8 cellular contexts compared by ENCODE assay signal in the genomic region with DNA sequence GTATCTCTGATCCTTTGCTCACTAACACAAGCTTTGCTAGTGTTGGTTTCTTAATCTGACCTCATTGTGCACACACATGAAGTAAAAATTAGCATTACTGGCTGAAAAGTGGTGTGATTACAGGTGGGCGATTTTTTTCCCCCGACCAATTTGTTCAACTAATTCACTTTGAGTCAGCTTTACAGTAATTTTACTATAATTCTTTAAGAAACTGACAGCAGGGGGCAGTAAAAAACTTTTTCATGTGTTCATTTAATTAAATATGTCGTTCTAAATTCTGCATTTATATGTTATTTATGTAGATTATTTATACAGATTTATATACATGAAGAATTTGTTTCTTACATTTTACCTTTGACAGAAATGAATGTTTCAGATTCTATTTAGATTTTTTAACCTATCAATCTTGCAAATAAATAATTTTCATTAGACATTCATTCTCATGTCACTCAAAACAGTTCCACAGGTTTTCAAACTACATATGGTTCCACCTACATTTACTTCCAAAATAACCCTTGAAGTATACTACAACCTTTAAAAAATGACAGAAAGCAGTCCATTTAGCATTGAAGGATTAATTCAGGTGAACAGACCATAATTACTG. TPM values are rescaled to one million over a fixed set of nuclear protein-coding genes. Genes with fewer than 3 reads are reported as not detected.
DNase-seq lines count a peak whose midpoint lies in the region; ATAC-seq, FAIRE-seq and TF ChIP-seq lines count a peak whose summit lies in the region.

No MANE protein-coding gene starts in this region.

- ATAC-seq in heart right ventricle, result no peak
- no peak for ATAC-seq in Right ventricle myocardium superior (ENCODE audit: poor library complexity)
- ATAC-seq in foreskin keratinocyte, result no peak

- H3K4me1 ChIP-seq in heart right ventricle (peaks cover 0 to 67% (median 16%) of the 10 kb centered on the region in 9 donors), foreskin keratinocyte (peaks cover 6% of the 10 kb centered on the region), uterus (no peaks in the 10 kb centered on the region), sigmoid colon (no peaks in the 10 kb centered on the region)

- DNase-seq in heart right ventricle (no peak), Right ventricle myocardium superior (no peak), RCC 7860 (ENCODE audit: low spot score) (peak; percentile 34), foreskin keratinocyte (no peak), uterus (no peak), UCSD-AML1 (lab: John Stamatoyannopoulos, UW; ENCODE audit: unreplicated experiment) (no peak), sigmoid colon (no peak)
- DNase-seq in activated T-cell treated with anti-CD3 and anti-CD28 coated beads, Interleukin-2, amount 50 U/mL, for 48 hours, result no peak

- TF ChIP-seq POLR2A in uterus (IDR thresholded peaks at IDR 0.05) (no peak), sigmoid colon (IDR thresholded peaks at IDR 0.05) (no peak)

- H3K4me3 ChIP-seq in heart right ventricle (peak overlapping the region in 1 of 10 donors; percentile 3), uterus (no peak overlapping the region), sigmoid colon (no peak overlapping the region)

- no peak for TF ChIP-seq EP300 in sigmoid colon (IDR thresholded peaks at IDR 0.05)

- FAIRE-seq in RCC 7860 (lab: Jason Lieb, UNC), result peak; percentile 81

- H3K36me3 ChIP-seq in heart right ventricle, result no peaks in the 10 kb centered on the region
- no peaks in the 10 kb centered on the region for H3K36me3 ChIP-seq in uterus
- H3K36me3 ChIP-seq in sigmoid colon, result no peaks in the 10 kb centered on the region

- H3K27me3 ChIP-seq in heart right ventricle (no peaks in the 10 kb centered on the region), foreskin keratinocyte (no peaks in the 10 kb centered on the region), uterus (no peaks in the 10 kb centered on the region), sigmoid colon (no peaks in the 10 kb centered on the region)

- 21 to 28% methylated on average over 3 of the region's 3 CpGs for WGBS in heart right ventricle, 2 donors
- 6 to 24% methylated on average over 3 of the region's 3 CpGs for WGBS in sigmoid colon, 2 donors

- peak overlapping the region in 3 of 10 donors; percentile 13 to 75 (median 67) for H3K27ac ChIP-seq in heart right ventricle
- no peak overlapping the region for H3K27ac ChIP-seq in foreskin keratinocyte
- H3K27ac ChIP-seq in uterus, result no peak overlapping the region
- no peak overlapping the region for H3K27ac ChIP-seq in sigmoid colon

- intact Hi-C loops in heart right ventricle (cut with DNase I) (loop anchor here in 7 of 10 donors (10.0 kb wide), 4 partner anchors 180 to 410 kb away; no protein-coding TSS in a partner anchor), Right ventricle myocardium superior (cut with DNase I) (loop anchor here (10.0 kb wide), 2 partner anchors 170 to 410 kb away; no protein-coding TSS in a partner anchor), uterus (cut with DNase I; ENCODE audit: low total_unique reads) (no loop called here), sigmoid colon (cut with DNase I) (loop anchor here (10.0 kb wide), 1 partner anchor 410 kb away; no protein-coding TSS in a partner anchor)

- peak; percentile 8 to 66 (median 52) for TF ChIP-seq CTCF in heart right ventricle (IDR thresholded peaks at IDR 0.05)
- peak; percentile 73 for TF ChIP-seq CTCF in foreskin keratinocyte (conservative IDR thresholded peaks at IDR 0.05)
- peak in 3 of 4 experiments; percentile 37 to 44 (median 39) for TF ChIP-seq CTCF in uterus (IDR thresholded peaks at IDR 0.05)
- peak in 1 of 4 experiments; percentile 47 for TF ChIP-seq CTCF in sigmoid colon (IDR thresholded peaks at IDR 0.05)

- H3K9me3 ChIP-seq in heart right ventricle (no peaks in the 10 kb centered on the region), uterus (no peaks in the 10 kb centered on the region), sigmoid colon (no peaks in the 10 kb centered on the region)

RNA-seq across cellular contexts. Expression of gene PALLD, which starts 17.5 kb away (rescaled TPM):
- total RNA-seq in heart right ventricle, result 1,000 to 10,000 TPM in 3 of 10 donors, 100 to 1,000 TPM in 7; 588 to 1,537 (median 701) TPM
- polyA plus RNA-seq in heart right ventricle, result 100 to 1,000 TPM; 169 to 484 TPM
- total RNA-seq in Right ventricle myocardium superior, result 979 TPM
- 166 and 202 TPM in 2 replicates for total RNA-seq in foreskin keratinocyte
- 58.4 and 88.0 TPM in 2 replicates for polyA plus RNA-seq in foreskin keratinocyte
- total RNA-seq in uterus, result 100 to 1,000 TPM; 266 to 761 (median 441) TPM
- total RNA-seq in sigmoid colon, result 1,000 to 10,000 TPM; 1,233 to 1,991 (median 1,564) TPM
- 10 to 100 TPM; 40.7 to 72.1 (median 71.5) TPM for polyA plus RNA-seq in sigmoid colon

RNA-seq across cellular contexts. Expression of gene DDX60L, which starts 34.1 kb away (rescaled TPM):
- total RNA-seq in heart right ventricle (10 to 100 TPM in 3 of 10 donors, 1 to 10 TPM in 7; 5.8 to 16.8 (median 9.3) TPM), Right ventricle myocardium superior (8.5 TPM), foreskin keratinocyte (24.3 and 34.4 TPM in 2 replicates), uterus (10 to 100 TPM; 26.7 to 56.2 (median 34.4) TPM), sigmoid colon (10 to 100 TPM; 11.4 to 19.1 (median 16.5) TPM)
- polyA plus RNA-seq in heart right ventricle (10 to 100 TPM in 1 of 2 donors, 1 to 10 TPM in 1; 2.7 to 16.6 TPM), foreskin keratinocyte (10.8 and 12.3 TPM in 2 replicates), sigmoid colon (10 to 100 TPM; 13.6 to 16.2 (median 14.8) TPM)
